ENCODE assay signal across 18 cellular contexts in genomic region chr20:57840504-57841296, GRCh38.
"Had no signal": no experiment of that assay in that cellular context is flagged by ENCODE, and none has a peak within 500 bp of the region (broad histone marks: within the 10 kb centered on the region; RNA-seq: fewer than 3 reads in every experiment).

No MANE protein-coding gene starts in this region.

- H3K36me3 Mint-ChIP-seq: naive B cell had no signal

- H3K27ac ChIP-seq: dorsolateral prefrontal cortex, epithelial cell of prostate, esophagus squamous epithelium, gastroesophageal sphincter, psoas muscle, sigmoid colon, skin epidermis had no signal

- H3K9me3 ChIP-seq: esophagus squamous epithelium, gastroesophageal sphincter, psoas muscle, sigmoid colon had no signal

- ATAC-seq: effector memory CD8-positive, alpha-beta T cell; gastroesophageal sphincter; psoas muscle had no signal

- H3K27me3 ChIP-seq: gastroesophageal sphincter, sigmoid colon had no signal

- DNase-seq: cortex of kidney; effector memory CD8-positive, alpha-beta T cell; esophagus squamous epithelium; foreskin fibroblast; glutamatergic neuron; mesendoderm; naive B cell; psoas muscle; retina; sigmoid colon; stimulated activated naive CD4-positive, alpha-beta T cell treated with Interleukin-2 at 50 U/mL for 16 hours; trophoblast cell had no signal

- FAIRE-seq: keratinocyte had no signal

- H3K4me3 Mint-ChIP-seq: effector memory CD8-positive, alpha-beta T cell; naive B cell; nephron had no signal

- H3K36me3 ChIP-seq: esophagus squamous epithelium, gastroesophageal sphincter, sigmoid colon had no signal

- H3K27ac Mint-ChIP-seq: naive B cell had no signal

- H3K9me3 Mint-ChIP-seq: effector memory CD8-positive, alpha-beta T cell; nephron had no signal

- H3K4me3 ChIP-seq: dorsolateral prefrontal cortex, esophagus squamous epithelium, gastroesophageal sphincter, psoas muscle, sigmoid colon, skin epidermis had no signal

- H3K4me1 ChIP-seq: esophagus squamous epithelium, gastroesophageal sphincter, psoas muscle had no signal

- H3K4me1 Mint-ChIP-seq: naive B cell had no signal
